ENCODE assay signal across 31 cellular contexts in the genomic region with DNA sequence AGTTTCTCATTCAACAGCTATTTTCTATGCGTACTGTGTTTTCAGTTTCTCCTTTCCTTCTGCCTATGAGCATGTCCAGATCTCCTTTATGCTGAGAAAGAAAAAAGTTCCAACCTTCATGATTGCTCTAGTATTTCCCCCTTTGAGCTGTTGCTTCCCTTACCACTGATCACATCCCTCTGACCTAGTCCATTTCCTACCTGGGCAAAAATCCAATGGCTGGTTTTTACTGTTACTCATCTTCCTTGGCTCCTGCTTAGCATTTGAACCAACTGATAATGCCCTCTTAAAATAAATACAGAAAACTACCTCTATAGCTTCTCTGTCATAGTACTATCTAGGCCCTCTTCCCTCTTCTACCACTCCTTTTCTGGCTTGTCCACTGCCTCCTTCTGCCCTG. TPM values are rescaled to one million over a fixed set of nuclear protein-coding genes. Genes with fewer than 3 reads are reported as not detected.
"Had no signal": no experiment of that assay in that cellular context is flagged by ENCODE, and none has a peak within 500 bp of the region (broad histone marks: within the 10 kb centered on the region; RNA-seq: fewer than 3 reads in every experiment).

No MANE protein-coding gene starts in this region.

- H3K27ac ChIP-seq: ascending aorta, brain microvascular endothelial cell, heart right ventricle, lower lobe of right lung, neural progenitor cell, prostate gland, spleen, thoracic aorta had no signal

- H3K4me3 ChIP-seq: ascending aorta, heart right ventricle, lower lobe of right lung, neural progenitor cell, prostate gland, spleen, thoracic aorta had no signal

- DNase-seq: activated B cell treated with CpG ODN at 0.5 μM for 24 hours; activated CD4-positive, alpha-beta T cell treated with anti-CD3 and anti-CD28 coated beads for 36 hours; activated CD4-positive, alpha-beta T cell treated with anti-CD3 and anti-CD28 coated beads, Interleukin-2, amount 50 U/mL, for 4 hours; activated CD8-positive, alpha-beta memory T cell treated with anti-CD3 and anti-CD28 coated beads for 24 hours; activated CD8-positive, alpha-beta memory T cell treated with anti-CD3 and anti-CD28 coated beads, Interleukin-2, amount 50 U/mL, for 4 hours; activated T-cell treated with anti-CD3 and anti-CD28 coated beads, Interleukin-2, amount 50 U/mL, for 24 hours; brain microvascular endothelial cell; central memory CD4-positive, alpha-beta T cell; dermis blood vessel endothelial cell; effector CD8-positive, alpha-beta T cell; heart right ventricle; lower lobe of right lung; naive thymus-derived CD4-positive, alpha-beta T cell; spleen; stimulated activated CD4-positive, alpha-beta T cell treated with anti-CD3 and anti-CD28 coated beads, Interleukin-4, amount 100 ng/mL, for 24 hours; stimulated activated naive CD4-positive, alpha-beta T cell treated with Interleukin-2 at 50 U/mL for 16 hours; T-helper 9 cell had no signal

- H3K9ac ChIP-seq: neural progenitor cell had no signal

- H3K4me1 Mint-ChIP-seq: activated B cell treated with CpG ODN at 0.5 μM for 24 hours; activated CD4-positive, alpha-beta T cell treated with anti-CD3 and anti-CD28 coated beads for 36 hours; activated T-helper 17 cell treated with anti-CD3 and anti-CD28 coated beads, Interleukin-2, amount 50 U/mL, for 72 hours; naive thymus-derived CD4-positive, alpha-beta T cell had no signal

- H3K9me3 ChIP-seq: ascending aorta, heart right ventricle, lower lobe of right lung, prostate gland, spleen, thoracic aorta had no signal

- H3K27ac Mint-ChIP-seq: activated B cell treated with CpG ODN at 0.5 μM for 24 hours; activated CD4-positive, alpha-beta T cell treated with anti-CD3 and anti-CD28 coated beads for 36 hours; activated naive CD4-positive, alpha-beta T cell treated with anti-CD3 and anti-CD28 coated beads, Interleukin-2, amount 50 U/mL, for 72 hours; activated T-cell treated with anti-CD3 and anti-CD28 coated beads, Interleukin-2, amount 50 U/mL, for 24 hours; activated T-helper 17 cell treated with anti-CD3 and anti-CD28 coated beads, Interleukin-2, amount 50 U/mL, for 72 hours; naive thymus-derived CD4-positive, alpha-beta T cell; neural progenitor cell; type B pancreatic cell had no signal

- H2AFZ ChIP-seq: neural progenitor cell had no signal

- H3K36me3 ChIP-seq: ascending aorta, brain microvascular endothelial cell, heart right ventricle, lower lobe of right lung, neural progenitor cell, prostate gland, spleen, thoracic aorta had no signal

- H3K4me3 Mint-ChIP-seq: activated B cell treated with CpG ODN at 0.5 μM for 24 hours; activated CD4-positive, alpha-beta T cell treated with anti-CD3 and anti-CD28 coated beads for 36 hours; activated T-cell treated with anti-CD3 and anti-CD28 coated beads, Interleukin-2, amount 50 U/mL, for 24 hours; activated T-helper 17 cell treated with anti-CD3 and anti-CD28 coated beads, Interleukin-2, amount 50 U/mL, for 72 hours; naive thymus-derived CD4-positive, alpha-beta T cell; neural progenitor cell; type B pancreatic cell had no signal

- H3K36me3 Mint-ChIP-seq: activated naive CD4-positive, alpha-beta T cell treated with anti-CD3 and anti-CD28 coated beads, Interleukin-2, amount 50 U/mL, for 72 hours; naive thymus-derived CD4-positive, alpha-beta T cell; neural progenitor cell; type B pancreatic cell had no signal

- H3K9me3 Mint-ChIP-seq: activated B cell treated with CpG ODN at 0.5 μM for 24 hours; activated naive CD4-positive, alpha-beta T cell treated with anti-CD3 and anti-CD28 coated beads, Interleukin-2, amount 50 U/mL, for 72 hours; activated T-cell treated with anti-CD3 and anti-CD28 coated beads, Interleukin-2, amount 50 U/mL, for 24 hours; activated T-helper 17 cell treated with anti-CD3 and anti-CD28 coated beads, Interleukin-2, amount 50 U/mL, for 72 hours; neural progenitor cell; type B pancreatic cell had no signal

- H3K4me2 ChIP-seq: neural progenitor cell had no signal

- ATAC-seq: activated CD4-positive, alpha-beta T cell treated with anti-CD3 and anti-CD28 coated beads for 36 hours; activated naive CD4-positive, alpha-beta T cell treated with anti-CD3 and anti-CD28 coated beads, Interleukin-2, amount 50 U/mL, for 72 hours; activated T-helper 17 cell treated with anti-CD3 and anti-CD28 coated beads, Interleukin-2, amount 50 U/mL, for 72 hours; heart right ventricle; lower lobe of right lung; naive thymus-derived CD4-positive, alpha-beta T cell had no signal

- H3K4me1 ChIP-seq: ascending aorta, heart right ventricle, lower lobe of right lung, prostate gland, spleen had no signal

- H3K27me3 ChIP-seq: ascending aorta had no signal

RNA-seq across cellular contexts. Expression of gene RFX6, which starts 6.0 kb away (rescaled TPM):
- total RNA-seq: activated B cell treated with CpG ODN at 0.5 μM for 24 hours; activated CD4-positive, alpha-beta T cell treated with anti-CD3 and anti-CD28 coated beads for 36 hours; activated naive CD4-positive, alpha-beta T cell treated with anti-CD3 and anti-CD28 coated beads, Interleukin-2, amount 50 U/mL, for 72 hours; activated T-helper 17 cell treated with anti-CD3 and anti-CD28 coated beads, Interleukin-2, amount 50 U/mL, for 72 hours; ascending aorta; dermis blood vessel endothelial cell; fibroblast of villous mesenchyme; heart right ventricle; lower lobe of right lung; mesenteric fat pad; naive thymus-derived CD4-positive, alpha-beta T cell; osteocyte; spleen; T-helper 1 cell treated with Interleukin-12 subunit alpha and Interleukin-12 subunit beta and Interleukin-4 antibody, amounts not matched to agents 30 ng/mL and 1 ng/mL, for 36 hours; thoracic aorta had no signal
- polyA plus RNA-seq: heart right ventricle; keratinocyte; naive thymus-derived CD4-positive, alpha-beta T cell; spleen had no signal

RNA-seq across cellular contexts. Expression of gene GPRC6A, which starts 54.1 kb away (rescaled TPM):
- total RNA-seq: activated B cell treated with CpG ODN at 0.5 μM for 24 hours; activated CD4-positive, alpha-beta T cell treated with anti-CD3 and anti-CD28 coated beads for 36 hours; activated naive CD4-positive, alpha-beta T cell treated with anti-CD3 and anti-CD28 coated beads, Interleukin-2, amount 50 U/mL, for 72 hours; activated T-helper 17 cell treated with anti-CD3 and anti-CD28 coated beads, Interleukin-2, amount 50 U/mL, for 72 hours; ascending aorta; dermis blood vessel endothelial cell; fibroblast of villous mesenchyme; heart right ventricle; lower lobe of right lung; mesenteric fat pad; naive thymus-derived CD4-positive, alpha-beta T cell; osteocyte; spleen; T-helper 1 cell treated with Interleukin-12 subunit alpha and Interleukin-12 subunit beta and Interleukin-4 antibody, amounts not matched to agents 30 ng/mL and 1 ng/mL, for 36 hours; thoracic aorta had no signal
- polyA plus RNA-seq: adipose tissue; esophagus; heart right ventricle; keratinocyte; naive thymus-derived CD4-positive, alpha-beta T cell; spleen had no signal
